In genomic region chr7:29328811-29329210, GRCh38 we compare ENCODE assay signal across 14 cellular contexts.
DNase-seq lines count a peak whose midpoint lies in the region; ATAC-seq and TF ChIP-seq lines count a peak whose summit lies in the region.
"Had no signal": no experiment of that assay in that cellular context is flagged by ENCODE, and none has a peak within 500 bp of the region (broad histone marks: within the 10 kb centered on the region; RNA-seq: fewer than 3 reads in every experiment).

No MANE protein-coding gene starts in this region.

- H4K20me1 ChIP-seq in BLaER1 (no peaks in the 10 kb centered on the region), Karpas-422 (ENCODE audit: insufficient read depth, low read depth, low read length) (no peaks in the 10 kb centered on the region), SK-N-SH (ENCODE audit: insufficient read depth) (no peaks in the 10 kb centered on the region)

- H3K9me3 ChIP-seq in BLaER1 (0 out of 2 replicates have a peak, but pooled peaks cover 6% of the 10 kb centered on the region), Karpas-422 (ENCODE audit: low read length) (no peaks in the 10 kb centered on the region), SK-N-SH (no peaks in the 10 kb centered on the region), thyroid gland (no peaks in the 10 kb centered on the region)
- H3K9me3 ChIP-seq: heart left ventricle, suprapubic skin had no signal

- no peaks in the 10 kb centered on the region for H3K27me3 ChIP-seq in BLaER1
- H3K27me3 ChIP-seq in Karpas-422 (ENCODE audit: low read length) = no peaks in the 10 kb centered on the region
- H3K27me3 ChIP-seq in SK-N-SH (ENCODE audit: insufficient read depth) = no peaks in the 10 kb centered on the region
- H3K27me3 ChIP-seq in foreskin keratinocyte = no peaks in the 10 kb centered on the region
- H3K27me3 ChIP-seq in thyroid gland = no peaks in the 10 kb centered on the region
- H3K27me3 ChIP-seq: heart left ventricle, suprapubic skin had no signal

- TF ChIP-seq POLR2A in thyroid gland (IDR thresholded peaks at IDR 0.05) = no peak

- CTCF ChIA-PET in SK-N-SH (lab: Yijun Ruan, JAX) = interaction anchor here (2.0 kb wide), 1 partner anchor 402 kb away, joined by 7 read pairs; no protein-coding TSS in a partner anchor

- no peak overlapping the region for H3K9ac ChIP-seq in BLaER1
- no peak overlapping the region for H3K9ac ChIP-seq in Karpas-422 (ENCODE audit: low read length)
- no peak overlapping the region for H3K9ac ChIP-seq in SK-N-SH

- H3K36me3 ChIP-seq in BLaER1 (no peaks in the 10 kb centered on the region), Karpas-422 (ENCODE audit: insufficient read depth, low read length) (no peaks in the 10 kb centered on the region), SK-N-SH (replicated peaks in 1 of 2; ENCODE audit: control insufficient read depth in 1 of 2, insufficient read depth in 2 of 2, low read length in 1 of 2) (no peaks in the 10 kb centered on the region), thyroid gland (no peaks in the 10 kb centered on the region)
- H3K36me3 ChIP-seq: cardiac muscle cell, heart left ventricle, suprapubic skin had no signal

- no peaks in the 10 kb centered on the region for H3F3A ChIP-seq in SK-N-SH (replicated peaks; ENCODE audit: insufficient read depth)

- WGBS in SK-N-SH (ENCODE audit: low lambda C conversion rate) = 69% methylated on average over 2 of the region's 2 CpGs
- WGBS in thyroid gland, 2 donors = 61 to 83% methylated on average over 2 of the region's 2 CpGs

- no peak overlapping the region for H2AFZ ChIP-seq in Karpas-422 (ENCODE audit: low read length)
- H2AFZ ChIP-seq in SK-N-SH (ENCODE audit: low read depth) = peak overlapping the region; percentile 20
- H2AFZ ChIP-seq: PC-9 had no signal

- H3K79me2 ChIP-seq in Karpas-422 (ENCODE audit: low read length) (no peaks in the 10 kb centered on the region), SK-N-SH (ENCODE audit: insufficient read depth) (no peaks in the 10 kb centered on the region)

- intact Hi-C loops in thyroid gland (cut with DNase I) = no loop called here

- H3K4me1 ChIP-seq in BLaER1 (peaks cover 60% of the 10 kb centered on the region), Karpas-422 (ENCODE audit: low read length) (peaks cover 38% of the 10 kb centered on the region), SK-N-SH (ENCODE audit: control insufficient read depth in 1 of 2, insufficient read depth in 2 of 2, low read depth in 1 of 2, low read length in 1 of 2) (peaks cover 0 to 6% of the 10 kb centered on the region in 2 experiments; a peak in 3 of 4 replicates), foreskin keratinocyte (peaks cover 5% of the 10 kb centered on the region), thyroid gland (peaks cover 0 to 3% of the 10 kb centered on the region in 2 donors)

- TF ChIP-seq CTCF in SK-N-SH (IDR thresholded peaks at IDR 0.05) (no peak), foreskin keratinocyte (conservative IDR thresholded peaks at IDR 0.05) (no peak), thyroid gland (IDR thresholded peaks at IDR 0.05) (no peak)

- no peak overlapping the region for H3K27ac ChIP-seq in BLaER1
- H3K27ac ChIP-seq in Karpas-422 (ENCODE audit: low read length) = peak overlapping the region; percentile 66; the same call in 1 of the 2 replicates
- H3K27ac ChIP-seq in SK-N-SH (ENCODE audit: low read depth in 2 of 2, low read length in 1 of 2) = no peak overlapping the region
- no peak overlapping the region for H3K27ac ChIP-seq in foreskin keratinocyte
- H3K27ac ChIP-seq in thyroid gland = peak overlapping the region in 1 of 3 donors; percentile 15
- H3K27ac ChIP-seq: cardiac muscle cell, PC-9, suprapubic skin had no signal

- peak; percentile 46 for ATAC-seq in foreskin keratinocyte
- ATAC-seq: heart left ventricle had no signal

- no peak for TF ChIP-seq RAD21 in SK-N-SH (IDR thresholded peaks at IDR 0.05; ENCODE audit: low read length)

- POLR2A ChIA-PET in SK-N-SH (lab: Yijun Ruan, JAX) = no interaction called here

- H3K9me2 ChIP-seq in Karpas-422 (replicated peaks; ENCODE audit: insufficient read depth, low read length) (no peaks in the 10 kb centered on the region), SK-N-SH (no peaks in the 10 kb centered on the region)

- TF ChIP-seq EP300 in SK-N-SH (IDR thresholded peaks at IDR 0.05; ENCODE audit: borderline replicate concordance in 1 of 2, low read depth in 1 of 2, low read length in 1 of 2) = no peak

- no peak for DNase-seq in Karpas-422
- DNase-seq in SK-N-SH = no peak
- peak; percentile 71 to 84 for DNase-seq in foreskin keratinocyte
- no peak for DNase-seq in islet precursor cell
- no peak for DNase-seq in NCI-H526 treated with DMSO at 0.1 percent for 48 hours (lab: John Stamatoyannopoulos, UW)
- DNase-seq in thyroid gland = no peak
- no peak for DNase-seq in stimulated activated CD4-positive, alpha-beta T cell treated with anti-CD3 and anti-CD28 coated beads, Interleukin-4, amount 100 ng/mL, for 24 hours
- DNase-seq: activated CD4-positive, alpha-beta T cell treated with anti-CD3 and anti-CD28 coated beads for 1 hour; activated naive CD4-positive, alpha-beta T cell treated with anti-CD3 and anti-CD28 coated beads, Interleukin-2, amount 10 ng/mL, durations not matched to agents 7 days and 5 days; heart left ventricle; PC-9 had no signal

- H3K4me3 ChIP-seq in BLaER1 (no peak overlapping the region), Karpas-422 (ENCODE audit: low read length) (no peak overlapping the region), SK-N-SH (ENCODE audit: low read depth in 2 of 2, low read length in 1 of 2) (no peak overlapping the region), thyroid gland (replicated peaks in 1 of 3) (no peak overlapping the region)
- H3K4me3 ChIP-seq: cardiac muscle cell, heart left ventricle, PC-9, suprapubic skin had no signal

- peak overlapping the region; percentile 83 for H3K4me2 ChIP-seq in BLaER1
- peak overlapping the region; percentile 45 for H3K4me2 ChIP-seq in Karpas-422 (ENCODE audit: low read depth, low read length, poor library complexity, severe bottlenecking)
- no peak overlapping the region for H3K4me2 ChIP-seq in SK-N-SH
- H3K4me2 ChIP-seq: PC-9 had no signal

TF ChIP-seq in SK-N-SH, 30 proteins besides CTCF, POLR2A, EP300 and RAD21 (continues in another document):
- no peak for TF ChIP-seq PBX3 (IDR thresholded peaks at IDR 0.05)
- TF ChIP-seq NFIC (IDR thresholded peaks at IDR 0.05; ENCODE audit: borderline replicate concordance) = no peak
- no peak for TF ChIP-seq MXI1 (IDR thresholded peaks at IDR 0.05; ENCODE audit: low read depth, low read length)
- no peak for TF ChIP-seq USF1 (IDR thresholded peaks at IDR 0.05; ENCODE audit: borderline replicate concordance, low read depth)
- no peak for TF ChIP-seq REST (IDR thresholded peaks at IDR 0.05; ENCODE audit: low read depth, low read length)
- no peak for TF ChIP-seq FOXJ3 (CRISPR knock-in tag; IDR thresholded peaks at IDR 0.05)
- no peak for TF ChIP-seq MEF2A (IDR thresholded peaks at IDR 0.05; ENCODE audit: borderline replicate concordance, low read depth)
- no peak for TF ChIP-seq FOSL2 (IDR thresholded peaks at IDR 0.05; ENCODE audit: borderline replicate concordance, low read depth)

Comparison
In these comparisons a context has a peak if more than half of its experiments do, and no peak if none do; other contexts are left out.
1. DNase-seq: peak in foreskin keratinocyte (2 of 2); none in Karpas-422 (single experiment), SK-N-SH (single experiment), islet precursor cell (single experiment), NCI-H526 treated with DMSO at 0.1 percent for 48 hours (single experiment), thyroid gland (0 of 2) and stimulated activated CD4-positive, alpha-beta T cell treated with anti-CD3 and anti-CD28 coated beads, Interleukin-4, amount 100 ng/mL, for 24 hours (single experiment).